2 cellular contexts compared by ENCODE assay signal in the genomic region with DNA sequence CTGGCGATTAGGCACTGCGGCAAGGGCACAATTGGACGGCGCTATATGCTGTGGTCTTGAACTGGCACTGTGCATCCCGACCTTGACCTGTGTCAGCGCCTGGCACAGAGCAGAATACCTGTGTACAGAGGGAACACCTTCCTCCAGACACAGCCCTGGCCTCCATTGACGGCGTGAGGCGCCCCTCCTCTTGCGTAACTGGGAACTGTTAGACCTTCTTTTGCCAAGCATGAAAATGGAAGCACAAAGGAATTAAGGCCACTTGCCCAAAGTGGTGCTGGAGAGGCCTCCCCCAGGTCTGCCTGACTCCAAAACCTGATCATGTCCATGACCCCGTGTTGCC.
TF ChIP-seq lines count a peak whose summit lies in the region.

No MANE protein-coding gene starts in this region.

TF ChIP-seq in GM23338, 12 proteins besides CTCF, POLR2A, EP300 and RAD21 (continued from another document):
- no peak for TF ChIP-seq CREB1 (CRISPR knock-in tag; IDR thresholded peaks at IDR 0.05; ENCODE audit: low read depth)
- TF ChIP-seq ZNF114 (CRISPR knock-in tag; IDR thresholded peaks at IDR 0.05) = no peak

TF ChIP-seq in K562, 482 proteins besides CTCF, POLR2A, EP300 and RAD21 (continued from another document):
- TF ChIP-seq, protein P1, sequence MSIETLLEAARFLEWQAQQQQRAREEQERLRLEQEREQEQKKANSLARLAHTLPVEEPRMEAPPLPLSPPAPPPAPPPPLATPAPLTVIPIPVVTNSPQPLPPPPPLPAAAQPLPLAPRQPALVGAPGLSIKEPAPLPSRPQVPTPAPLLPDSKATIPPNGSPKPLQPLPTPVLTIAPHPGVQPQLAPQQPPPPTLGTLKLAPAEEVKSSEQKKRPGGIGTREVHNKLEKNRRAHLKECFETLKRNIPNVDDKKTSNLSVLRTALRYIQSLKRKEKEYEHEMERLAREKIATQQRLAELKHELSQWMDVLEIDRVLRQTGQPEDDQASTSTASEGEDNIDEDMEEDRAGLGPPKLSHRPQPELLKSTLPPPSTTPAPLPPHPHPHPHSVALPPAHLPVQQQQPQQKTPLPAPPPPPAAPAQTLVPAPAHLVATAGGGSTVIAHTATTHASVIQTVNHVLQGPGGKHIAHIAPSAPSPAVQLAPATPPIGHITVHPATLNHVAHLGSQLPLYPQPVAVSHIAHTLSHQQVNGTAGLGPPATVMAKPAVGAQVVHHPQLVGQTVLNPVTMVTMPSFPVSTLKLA (conservative IDR thresholded peaks at IDR 0.05) = no peak
- no peak for TF ChIP-seq ATF7 (IDR thresholded peaks at IDR 0.05)
